Comparison of ENCODE assay signal across 17 cellular contexts in genomic region chr4:140131663-140132229, GRCh38. TPM values are rescaled to one million over a fixed set of nuclear protein-coding genes. Genes with fewer than 3 reads are reported as not detected.
DNase-seq lines count a peak whose midpoint lies in the region; ATAC-seq, FAIRE-seq and TF ChIP-seq lines count a peak whose summit lies in the region.
"Had no signal": no experiment of that assay in that cellular context is flagged by ENCODE, and none has a peak within 500 bp of the region (broad histone marks: within the 10 kb centered on the region; RNA-seq: fewer than 3 reads in every experiment).

No MANE protein-coding gene starts in this region.

- H3K79me1 ChIP-seq in H1 (ENCODE audit: low read depth, low read length): no peaks in the 10 kb centered on the region; the same call in 1 of the 2 replicates

- H4K20me1 ChIP-seq in H1 (replicated peaks in 1 of 2; ENCODE audit: control insufficient read depth in 1 of 2, insufficient read depth in 2 of 2, low read length in 2 of 2): no peaks in the 10 kb centered on the region
- no peaks in the 10 kb centered on the region for H4K20me1 ChIP-seq in hepatocyte (ENCODE audit: insufficient read depth, poor library complexity, severe bottlenecking)

- no peak overlapping the region for H3K4ac ChIP-seq in H1 (replicated peaks; ENCODE audit: insufficient read length, low read depth, low read length)

- no peaks in the 10 kb centered on the region for H3K9me2 ChIP-seq in hepatocyte (replicated peaks; ENCODE audit: insufficient read depth)

- no peak overlapping the region for H3K9ac ChIP-seq in H1 (replicated peaks in 1 of 4; ENCODE audit: extremely low read depth in 1 of 4, low read depth in 3 of 4, low read length in 3 of 4)

- H3K27ac ChIP-seq in A549: peak overlapping the region; percentile 58 to 78
- H3K27ac ChIP-seq in H1 (ENCODE audit: low read depth, low read length): no peak overlapping the region
- H3K27ac ChIP-seq in hepatocyte: no peak overlapping the region

- TF ChIP-seq POLR2A in A549 (IDR thresholded peaks at IDR 0.05; ENCODE audit: low read length) (no peak), H1 (IDR thresholded peaks at IDR 0.05; ENCODE audit: control extremely low read depth in 1 of 2, low read depth in 2 of 2, low read length in 2 of 2) (no peak)

- H3K36me3 ChIP-seq in H1 (ENCODE audit: control insufficient read depth in 2 of 4, insufficient read depth in 4 of 4, low read length in 3 of 4): no peaks in the 10 kb centered on the region
- no peaks in the 10 kb centered on the region for H3K36me3 ChIP-seq in hepatocyte (replicated peaks; ENCODE audit: insufficient read depth, low read depth)
- H3K36me3 ChIP-seq: MG63 had no signal

- no peak overlapping the region for H2BK15ac ChIP-seq in H1 (ENCODE audit: low read length)

- intact Hi-C loops in Calu3 (cut with micrococcal nuclease; ENCODE audit: unreplicated experiment): loop anchor here (5.0 kb wide), 1 partner anchor 34 kb away; no protein-coding TSS in a partner anchor

- ATAC-seq in A549 (0 out of 6 replicates have a peak, but pooled peaks of 1 of the 2 experiments have one; percentile 6), GM19397 (IDR thresholded peaks at IDR 0.05; ENCODE audit: unreplicated experiment) (no peak)
- peak; percentile 70 for ATAC-seq in stimulated activated effector memory CD8-positive, alpha-beta T cell treated with anti-CD3 and anti-CD28 coated beads, Interleukin-12 subunit alpha, Interleukin-12 subunit beta, amount 100 ng/mL, for 72 hours
- ATAC-seq: HepG2, Panc1 had no signal

- H3K36me3 Mint-ChIP-seq in Calu3 (ENCODE audit: insufficient read depth, unreplicated experiment): peaks cover 5% of the 10 kb centered on the region
- no peaks in the 10 kb centered on the region for H3K36me3 Mint-ChIP-seq in stimulated activated effector memory CD8-positive, alpha-beta T cell treated with anti-CD3 and anti-CD28 coated beads, Interleukin-12 subunit alpha, Interleukin-12 subunit beta, amount 100 ng/mL, for 72 hours

- H2BK20ac ChIP-seq in H1 (ENCODE audit: low read length): no peak overlapping the region

- DNase-seq in A549 (ENCODE audit: low read depth in 1 of 2, low spot score in 1 of 2) (no peak), Calu3 (no peak), H1 (ENCODE audit: low read depth in 1 of 2, low spot score in 2 of 2) (no peak), activated gamma-delta T cell treated with Interleukin-2 at 50 U/mL for 16 hours (no peak), hepatocyte (ENCODE audit: low spot score) (no peak)
- DNase-seq in stimulated activated effector memory CD8-positive, alpha-beta T cell treated with anti-CD3 and anti-CD28 coated beads, Interleukin-12 subunit alpha, Interleukin-12 subunit beta, amount 100 ng/mL, for 72 hours (ENCODE audit: low spot score in 2 of 2): no peak
- DNase-seq: EL, MG63, NCI-H1105, NCI-H187, NCI-H446, NCI-H748 treated with DMSO at 0.1 percent for 48 hours, Right ventricle myocardium superior had no signal

- no peak overlapping the region for H2BK12ac ChIP-seq in H1 (ENCODE audit: low read depth, low read length)

- TF ChIP-seq CTCF in A549 (IDR thresholded peaks at IDR 0.05) (no peak), Calu3 (IDR thresholded peaks at IDR 0.05; ENCODE audit: unreplicated experiment) (no peak), H1 (IDR thresholded peaks at IDR 0.05; ENCODE audit: control extremely low read depth in 1 of 3, insufficient read depth in 1 of 3, low read depth in 1 of 3, low read length in 3 of 3) (no peak), hepatocyte (IDR thresholded peaks at IDR 0.05; ENCODE audit: poor library complexity) (no peak)

- no peaks in the 10 kb centered on the region for H3K23me2 ChIP-seq in H1 (ENCODE audit: low read depth, low read length)

- no peak overlapping the region for H3K14ac ChIP-seq in H1 (ENCODE audit: insufficient read length)

- H2AFZ ChIP-seq in H1 (ENCODE audit: low read length) (no peak overlapping the region), hepatocyte (no peak overlapping the region)

- H3K27ac Mint-ChIP-seq in Calu3 (ENCODE audit: unreplicated experiment): peak overlapping the region; percentile 75
- H3K27ac Mint-ChIP-seq in stimulated activated effector memory CD8-positive, alpha-beta T cell treated with anti-CD3 and anti-CD28 coated beads, Interleukin-12 subunit alpha, Interleukin-12 subunit beta, amount 100 ng/mL, for 72 hours: no peak overlapping the region

- peak overlapping the region; percentile 39 for H3K23ac ChIP-seq in H1 (ENCODE audit: insufficient read length)

- no TSS peak for BruUV-seq in Calu3 (replicated peaks; lab: Mats Ljungman, UMichigan)

- no peak overlapping the region for H4K5ac ChIP-seq in H1 (ENCODE audit: insufficient read length, low read depth, low read length)

- H4K8ac ChIP-seq in H1 (ENCODE audit: extremely low read depth, insufficient read depth, low read length): no peak overlapping the region

- no peak overlapping the region for H2BK120ac ChIP-seq in H1 (replicated peaks; ENCODE audit: low read depth, low read length)

- H2BK5ac ChIP-seq in H1 (ENCODE audit: low read depth, low read length): no peak overlapping the region

- H3K4me3 ChIP-seq in A549: no peak overlapping the region
- no peak overlapping the region for H3K4me3 ChIP-seq in H1 (ENCODE audit: extremely low read depth in 1 of 4, insufficient read depth in 2 of 4, low read depth in 3 of 4, low read length in 4 of 4)
- H3K4me3 ChIP-seq in hepatocyte: no peak overlapping the region
- H3K4me3 ChIP-seq: MG63 had no signal

- H3K9me3 ChIP-seq in A549 (no peaks in the 10 kb centered on the region), H1 (ENCODE audit: insufficient read depth in 2 of 2, low read depth in 1 of 2, low read length in 1 of 2) (no peaks in the 10 kb centered on the region), hepatocyte (ENCODE audit: low read depth) (no peaks in the 10 kb centered on the region)
- H3K9me3 ChIP-seq: MG63 had no signal

- H3K9me3 Mint-ChIP-seq in Calu3 (ENCODE audit: low read depth, unreplicated experiment): no peaks in the 10 kb centered on the region
- no peaks in the 10 kb centered on the region for H3K9me3 Mint-ChIP-seq in stimulated activated effector memory CD8-positive, alpha-beta T cell treated with anti-CD3 and anti-CD28 coated beads, Interleukin-12 subunit alpha, Interleukin-12 subunit beta, amount 100 ng/mL, for 72 hours

- no peak for TF ChIP-seq RAD21 in A549 (conservative IDR thresholded peaks at IDR 0.05 in 1 of 2, IDR thresholded peaks at IDR 0.05 in 1 of 2)
- no peak for TF ChIP-seq RAD21 in H1 (IDR thresholded peaks at IDR 0.05 in 1 of 2, conservative IDR thresholded peaks at IDR 0.05 in 1 of 2; ENCODE audit: low read depth in 2 of 2, low read length in 2 of 2)

- FAIRE-seq in A549 (lab: Jason Lieb, UNC): no peak
- FAIRE-seq in H1 (lab: Jason Lieb, UNC): no peak
- FAIRE-seq: H54, HepG2 had no signal

- no peak overlapping the region for H2AK5ac ChIP-seq in H1 (ENCODE audit: low read depth, low read length)

- H3K79me2 ChIP-seq in H1 (ENCODE audit: control insufficient read depth in 1 of 2, insufficient read depth in 2 of 2, low read length in 2 of 2) (0 out of 4 replicates have a peak, but pooled peaks cover 0 to 3% of the 10 kb centered on the region in 2 experiments), hepatocyte (peaks cover 90% of the 10 kb centered on the region)

- peaks cover 50% of the 10 kb centered on the region for H3K4me1 Mint-ChIP-seq in Calu3 (ENCODE audit: low read depth, unreplicated experiment)
- H3K4me1 Mint-ChIP-seq in stimulated activated effector memory CD8-positive, alpha-beta T cell treated with anti-CD3 and anti-CD28 coated beads, Interleukin-12 subunit alpha, Interleukin-12 subunit beta, amount 100 ng/mL, for 72 hours: peaks cover 11% of the 10 kb centered on the region

- H3K4me3 Mint-ChIP-seq in Calu3 (ENCODE audit: low read depth, unreplicated experiment): no peak overlapping the region
- H3K4me3 Mint-ChIP-seq in stimulated activated effector memory CD8-positive, alpha-beta T cell treated with anti-CD3 and anti-CD28 coated beads, Interleukin-12 subunit alpha, Interleukin-12 subunit beta, amount 100 ng/mL, for 72 hours: no peak overlapping the region

- H3K4me1 ChIP-seq in A549: peaks cover 68% of the 10 kb centered on the region
- peaks cover 0 to 10% (median 3%) of the 10 kb centered on the region in 4 experiments; a peak in 4 of 7 replicates for H3K4me1 ChIP-seq in H1 (replicated peaks in 1 of 4; ENCODE audit: control insufficient read depth in 3 of 4, insufficient read depth in 4 of 4, low read length in 3 of 4)
- H3K4me1 ChIP-seq in hepatocyte (ENCODE audit: insufficient read depth): peaks cover 10% of the 10 kb centered on the region

- CTCF ChIA-PET in A549 (lab: Yijun Ruan, JAX): no interaction called here
- CTCF ChIA-PET in Calu3 (lab: Charles Lee): no interaction called here
- CTCF ChIA-PET in H1 (lab: Charles Lee; ENCODE audit: partially characterized antibody): interaction anchor here (0.7 to 2.3 kb wide), 3 partner anchors 15 to 107 kb away, joined by 3 to 6 read pairs (median 5); no protein-coding TSS in a partner anchor

- H3K56ac ChIP-seq in H1 (replicated peaks; ENCODE audit: insufficient read length, low read depth, low read length): no peak overlapping the region

- POLR2A ChIA-PET in A549 (lab: Yijun Ruan, JAX) (interaction anchor here (1.0 kb wide), 1 partner anchor 36 kb away, joined by 3 read pairs; no protein-coding TSS in a partner anchor), H1 (lab: Charles Lee; ENCODE audit: partially characterized antibody) (interaction anchor here (1.0 to 1.3 kb wide), 3 partner anchors 19 to 103 kb away, joined by 3 read pairs; no protein-coding TSS in a partner anchor)

- WGBS in A549 (ENCODE audit: missing lambda C conversion rate): 91% methylated on average over 5 of the region's 5 CpGs
- WGBS in H1 (ENCODE audit: extremely low coverage in 1 of 2, insufficient coverage in 1 of 2, insufficient read length in 1 of 2, insufficient replicate concordance in 2 of 2, low coverage in 1 of 2, low lambda C conversion rate in 2 of 2, missing lambda C conversion rate in 1 of 2), 2 experiments: 89% methylated on average over 5 of the region's 5 CpGs; no CpG with 5 or more reads in 1 of the 2 experiments
- WGBS in hepatocyte (ENCODE audit: low lambda C conversion rate, missing lambda C conversion rate): 92% methylated on average over 5 of the region's 5 CpGs

- no peak overlapping the region for H4K91ac ChIP-seq in H1 (replicated peaks; ENCODE audit: insufficient read length, low read length)

- H3K4me2 ChIP-seq in A549: peak overlapping the region; percentile 47; the same call in 1 of the 3 replicates
- no peak overlapping the region for H3K4me2 ChIP-seq in H1 (ENCODE audit: insufficient read depth in 1 of 2, low read depth in 2 of 2, low read length in 2 of 2)
- no peak overlapping the region for H3K4me2 ChIP-seq in hepatocyte

- H3K27me3 ChIP-seq in H1 (replicated peaks in 1 of 4; ENCODE audit: control insufficient read depth in 3 of 4, extremely low read depth in 1 of 4, insufficient read depth in 3 of 4, low read length in 3 of 4): no peaks in the 10 kb centered on the region
- no peaks in the 10 kb centered on the region for H3K27me3 ChIP-seq in hepatocyte
- H3K27me3 ChIP-seq: MG63 had no signal

- TF ChIP-seq EP300 in A549 (IDR thresholded peaks at IDR 0.05): no peak
- TF ChIP-seq EP300 in H1 (IDR thresholded peaks at IDR 0.05; ENCODE audit: borderline replicate concordance in 1 of 2, low read depth in 2 of 2, low read length in 2 of 2): no peak

- no peaks in the 10 kb centered on the region for H3K27me3 Mint-ChIP-seq in Calu3 (ENCODE audit: unreplicated experiment)

- H3K18ac ChIP-seq in H1 (ENCODE audit: extremely low read depth, low read length): no peak overlapping the region

RNA-seq across cellular contexts. Expression of gene MAML3, which starts 22.2 kb away (rescaled TPM):
- polyA plus RNA-seq in A549 (2011; rRNA removed) (18.1 and 22.2 TPM in 2 replicates), A549 (2017; fragmentation: RNase III; extraction: RNeasy Plus Mini Kit Qiagen cat#74134 plus additional on column Dnase treatment) (7.3 to 9.1 TPM (median 9.0 TPM) in 3 replicates), H1 (2011; rRNA removed) (2.1 and 2.7 TPM in 2 replicates), hepatocyte (4.1 TPM in 2 replicates)
- polyA plus RNA-seq in A549 (2012; cell fraction: cytosol; rRNA removed): 8.0 and 11.1 TPM in 2 replicates
- 9.0 and 9.3 TPM in 2 replicates for polyA plus RNA-seq in A549 (2012; cell fraction: nucleus; rRNA removed)
- 38.5 and 44.5 TPM in 2 replicates for polyA minus RNA-seq in A549 (2011; rRNA and poly(A)+ RNA removed)
- total RNA-seq in Calu3 (2022) (3.8 and 4.0 TPM in 2 replicates), hepatocyte (8.7 and 11.2 TPM in 2 replicates)
- 5.6 and 5.7 TPM in 2 replicates for total RNA-seq in H1 (2021; fragmentation: NEBNext Ultra II Directional; extraction: Animal tissue kit (Norgen Biotek cat#: 25700))
- 3.0 TPM for polyA plus RNA-seq in H1 (2011; cell fraction: cytosol; rRNA removed)
- polyA plus RNA-seq in H1 (2011; cell fraction: nucleus; rRNA removed): 3.8 TPM
- polyA plus RNA-seq in H1 (2012, experiment 1 of 2): 2.1 to 2.6 TPM (median 2.2 TPM) in 4 replicates
- 0.34 TPM for polyA plus RNA-seq in H1 (2012, experiment 2 of 2)
- 4.8 TPM for polyA plus RNA-seq in H1 (2013, experiment 1 of 2)
- 4.9 TPM for polyA plus RNA-seq in H1 (2013, experiment 2 of 2)
- 4.6 and 6.1 TPM in 2 replicates for polyA minus RNA-seq in H1 (2011; rRNA and poly(A)+ RNA removed)
- polyA minus RNA-seq in H1 (2011; cell fraction: cytosol; rRNA and poly(A)+ RNA removed): 4.1 TPM
- 11.6 TPM for polyA minus RNA-seq in H1 (2011; cell fraction: nucleus; rRNA and poly(A)+ RNA removed)

Comparison
In these comparisons a context has a peak if more than half of its experiments do, and no peak if none do; other contexts are left out.
1. H3K27ac ChIP-seq: peak in A549 (2 of 2); none in H1 (single experiment) and hepatocyte (single experiment).